Comparison of ENCODE assay signal across 8 cellular contexts in the genomic region with DNA sequence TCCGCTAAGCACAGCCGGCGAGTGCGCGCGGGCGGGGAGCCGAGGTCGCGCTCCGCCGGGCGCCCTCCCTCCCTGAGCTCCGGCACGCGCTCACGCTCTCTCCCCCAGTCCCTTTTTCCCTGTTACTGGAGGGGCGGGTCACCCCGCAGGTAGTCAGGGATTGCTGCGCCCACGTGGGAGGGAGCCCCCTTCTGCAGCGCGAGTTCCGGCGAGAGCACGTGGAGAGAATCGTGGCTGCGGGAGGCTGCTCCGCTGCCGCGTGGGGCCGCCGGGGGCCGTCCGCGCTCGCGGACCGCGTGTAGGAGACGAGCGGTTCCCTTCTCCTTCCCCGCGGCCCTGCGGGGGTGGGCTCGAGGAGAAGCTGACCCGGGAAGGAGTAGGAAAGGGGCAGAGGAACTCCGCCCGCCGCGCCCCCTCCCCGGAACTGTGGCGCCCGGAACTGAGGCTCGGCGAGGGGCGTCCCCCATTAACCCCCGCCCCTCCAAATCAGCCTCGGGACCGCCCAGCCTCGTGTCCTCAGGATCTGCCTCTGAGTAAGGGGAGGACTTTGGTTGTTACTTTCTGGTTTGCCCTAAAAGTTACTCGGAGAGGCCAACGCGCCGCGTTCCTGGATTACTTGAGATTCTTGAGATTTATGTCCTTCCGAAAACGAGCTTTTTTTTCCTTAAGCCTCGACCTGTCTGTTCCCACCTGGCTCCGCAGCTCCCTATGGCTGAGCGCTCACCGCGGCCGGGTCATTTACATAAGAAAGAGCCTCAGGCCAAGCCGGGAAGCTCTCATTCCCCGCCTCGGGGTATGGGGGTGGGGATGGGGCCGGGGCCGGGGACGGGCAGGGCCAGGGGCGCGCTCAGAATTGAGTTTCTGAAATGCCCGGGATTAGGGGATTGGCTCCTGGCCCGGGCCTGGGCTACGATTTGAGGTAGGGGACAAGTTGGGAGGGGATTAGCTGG. TPM values are rescaled to one million over a fixed set of nuclear protein-coding genes. Genes with fewer than 3 reads are reported as not detected.
A peak's percentile ranks its signal among the peaks of the same experiment; 100 is the strongest.
DNase-seq lines count a peak whose midpoint lies in the region; ATAC-seq lines count a peak whose summit lies in the region.

No MANE protein-coding gene starts in this region.

- CTCF ChIA-PET in activated CD4-positive, alpha-beta T cell treated with anti-CD3 and anti-CD28 coated beads for 36 hours (lab: Charles Lee) = interaction anchor here (0.7 to 2.1 kb wide), 8 partner anchors 10 to 91 kb away, joined by 3 to 10 read pairs (median 4); no protein-coding TSS in a partner anchor

- peaks cover 58% of the 10 kb centered on the region for H3K4me1 Mint-ChIP-seq in activated CD4-positive, alpha-beta T cell treated with anti-CD3 and anti-CD28 coated beads for 36 hours
- H3K4me1 Mint-ChIP-seq in stimulated activated effector memory CD8-positive, alpha-beta T cell treated with anti-CD3 and anti-CD28 coated beads, Interleukin-12 subunit alpha, Interleukin-12 subunit beta, amount 100 ng/mL, for 72 hours = peaks cover 55% of the 10 kb centered on the region

- no peaks in the 10 kb centered on the region for H3K9me3 Mint-ChIP-seq in activated CD4-positive, alpha-beta T cell treated with anti-CD3 and anti-CD28 coated beads for 36 hours (ENCODE audit: low read depth)
- H3K9me3 Mint-ChIP-seq in stimulated activated effector memory CD8-positive, alpha-beta T cell treated with anti-CD3 and anti-CD28 coated beads, Interleukin-12 subunit alpha, Interleukin-12 subunit beta, amount 100 ng/mL, for 72 hours = no peaks in the 10 kb centered on the region

- peak overlapping the region; percentile 95 for H3K27ac Mint-ChIP-seq in activated CD4-positive, alpha-beta T cell treated with anti-CD3 and anti-CD28 coated beads for 36 hours
- H3K27ac Mint-ChIP-seq in stimulated activated effector memory CD8-positive, alpha-beta T cell treated with anti-CD3 and anti-CD28 coated beads, Interleukin-12 subunit alpha, Interleukin-12 subunit beta, amount 100 ng/mL, for 72 hours = peak overlapping the region; percentile 75

- peaks cover 44% of the 10 kb centered on the region for H3K36me3 Mint-ChIP-seq in activated CD4-positive, alpha-beta T cell treated with anti-CD3 and anti-CD28 coated beads for 36 hours (ENCODE audit: low read depth)
- peaks cover 37% of the 10 kb centered on the region for H3K36me3 Mint-ChIP-seq in stimulated activated effector memory CD8-positive, alpha-beta T cell treated with anti-CD3 and anti-CD28 coated beads, Interleukin-12 subunit alpha, Interleukin-12 subunit beta, amount 100 ng/mL, for 72 hours

- POLR2A ChIA-PET in activated CD4-positive, alpha-beta T cell treated with anti-CD3 and anti-CD28 coated beads for 36 hours (lab: Charles Lee) = interaction anchor here (1.6 kb wide), 1 partner anchor 14 kb away, joined by 4 read pairs; no protein-coding TSS in a partner anchor

- no peaks in the 10 kb centered on the region for H3K36me3 ChIP-seq in ectodermal cell (ENCODE audit: control insufficient read depth, insufficient read depth, low read length)

- peak overlapping the region; percentile 90 for H3K4me3 ChIP-seq in ectodermal cell (ENCODE audit: insufficient read depth, low read depth, low read length)
- H3K4me3 ChIP-seq in mononuclear cell (ENCODE audit: low read length) = peak overlapping the region; percentile 81

- H3K4me3 Mint-ChIP-seq in activated CD4-positive, alpha-beta T cell treated with anti-CD3 and anti-CD28 coated beads for 36 hours = peak overlapping the region; percentile 89
- peak overlapping the region; percentile 77 for H3K4me3 Mint-ChIP-seq in stimulated activated effector memory CD8-positive, alpha-beta T cell treated with anti-CD3 and anti-CD28 coated beads, Interleukin-12 subunit alpha, Interleukin-12 subunit beta, amount 100 ng/mL, for 72 hours

- peaks cover 14% of the 10 kb centered on the region for H3K4me1 ChIP-seq in ectodermal cell (ENCODE audit: control insufficient read depth, insufficient read depth, low read length)
- H3K4me1 ChIP-seq in mononuclear cell (ENCODE audit: insufficient read depth, low read length) = peaks cover 67% of the 10 kb centered on the region

- H3K9me3 ChIP-seq in ectodermal cell (ENCODE audit: control insufficient read depth, low read length) (no peaks in the 10 kb centered on the region), mononuclear cell (ENCODE audit: low read depth, low read length) (no peaks in the 10 kb centered on the region)

- no peaks in the 10 kb centered on the region for H3K27me3 Mint-ChIP-seq in activated CD4-positive, alpha-beta T cell treated with anti-CD3 and anti-CD28 coated beads for 36 hours

- intact Hi-C loops in Right ventricle myocardium inferior (cut with DNase I) (loop anchor here (5.0 kb wide), 1 partner anchor 118 kb away; no protein-coding TSS in a partner anchor), cardiac septum (cut with DNase I) (loop anchor here (5.0 kb wide), 2 partner anchors 37 to 118 kb away; no protein-coding TSS in a partner anchor)
- intact Hi-C loops in activated CD4-positive, alpha-beta T cell treated with anti-CD3 and anti-CD28 coated beads for 36 hours (cut with DNase I, micrococcal nuclease) = loop anchor here (1.0 to 10.0 kb wide), 11 partner anchors 41 to 1620 kb away; a partner anchor contains a TSS

- H3K27me3 ChIP-seq in ectodermal cell (ENCODE audit: control insufficient read depth, insufficient read depth, low read length, poor library complexity, severe bottlenecking) (peaks cover 23% of the 10 kb centered on the region), mononuclear cell (ENCODE audit: insufficient read depth, low read length) (no peaks in the 10 kb centered on the region)

- peak overlapping the region; percentile 71 for H3K27ac ChIP-seq in ectodermal cell (ENCODE audit: insufficient read depth, low read depth, low read length, poor library complexity, severe bottlenecking)

- peak; percentile 76 for DNase-seq in Right ventricle myocardium inferior (ENCODE audit: missing footprints)
- no peak for DNase-seq in cardiac septum (ENCODE audit: low spot score)
- DNase-seq in NCI-H2171 treated with DMSO at 0.1 percent for 48 hours (lab: John Stamatoyannopoulos, UW) = peak; percentile 76
- peak; percentile 88 for DNase-seq in activated CD4-positive, alpha-beta T cell treated with anti-CD3 and anti-CD28 coated beads for 36 hours
- DNase-seq in stimulated activated effector memory CD8-positive, alpha-beta T cell treated with anti-CD3 and anti-CD28 coated beads, Interleukin-12 subunit alpha, Interleukin-12 subunit beta, amount 100 ng/mL, for 72 hours (ENCODE audit: low spot score in 2 of 2) = peak; percentile 43 to 79

- WGBS in ectodermal cell, 2 experiments = 0% methylated on average over 85 of the region's 85 CpGs

- peak; percentile 44 for ATAC-seq in Right ventricle myocardium inferior
- peak; percentile 51 for ATAC-seq in HG02885 (IDR thresholded peaks at IDR 0.05; ENCODE audit: poor library complexity, unreplicated experiment)
- ATAC-seq in activated CD4-positive, alpha-beta T cell treated with anti-CD3 and anti-CD28 coated beads for 36 hours = peak; percentile 64
- ATAC-seq in stimulated activated effector memory CD8-positive, alpha-beta T cell treated with anti-CD3 and anti-CD28 coated beads, Interleukin-12 subunit alpha, Interleukin-12 subunit beta, amount 100 ng/mL, for 72 hours = peak; percentile 63

RNA-seq across cellular contexts. Expression of a gene that starts 1.2 kb away (rescaled TPM):
- 5.4 TPM for total RNA-seq in Right ventricle myocardium inferior
- total RNA-seq in cardiac septum = 15.5 TPM
- 100 to 1,000 TPM in 1 of 2 experiments, 10 to 100 TPM in 1; 84.4 to 105 TPM for total RNA-seq in activated CD4-positive, alpha-beta T cell treated with anti-CD3 and anti-CD28 coated beads for 36 hours
- 12.3 TPM for polyA plus RNA-seq in ectodermal cell (2013, experiment 1 of 4)
- polyA plus RNA-seq in ectodermal cell (2013, experiment 2 of 4) = 15.1 TPM
- polyA plus RNA-seq in ectodermal cell (2013, experiment 3 of 4) = 8.3 TPM
- 8.9 TPM for polyA plus RNA-seq in ectodermal cell (2013, experiment 4 of 4)
- total RNA-seq in mononuclear cell = 8.3 TPM
